ENCODE assay signal across 31 cellular contexts in genomic region chr18:20966795-20967194, GRCh38.
"Had no signal": no experiment of that assay in that cellular context is flagged by ENCODE, and none has a peak within 500 bp of the region (broad histone marks: within the 10 kb centered on the region; RNA-seq: fewer than 3 reads in every experiment).

No MANE protein-coding gene starts in this region.

- H3K27ac Mint-ChIP-seq: mesothelial cell of epicardium, nephron had no signal

- DNase-seq: hippocampal formation; kidney glomerular epithelial cell; left cardiac atrium; left lung; mesendoderm; naive B cell; nucleus accumbens; pancreas; posterior cingulate gyrus; retina; right cardiac atrium; stimulated activated CD4-positive, alpha-beta T cell treated with anti-CD3 and anti-CD28 coated beads, Interleukin-12 subunit alpha, Interleukin-12 subunit beta, amount 100 ng/mL, for 4 hours; stimulated activated CD4-positive, alpha-beta T cell treated with anti-CD3 and anti-CD28 coated beads, Interleukin-15, amount 100 ng/mL, for 24 hours; stimulated activated CD4-positive, alpha-beta T cell treated with anti-CD3 and anti-CD28 coated beads, Interleukin-2, amount 100 ng/mL, for 24 hours; stimulated activated CD4-positive, alpha-beta T cell treated with anti-CD3 and anti-CD28 coated beads, Interleukin-4, amount 100 ng/mL, for 1 hour; stimulated activated naive B cell treated with anti-CD40 and anti-IgM and Interleukin-4, amounts not matched to agents 10 μg/mL and 1 μg/mL and 100 μg/mL, for 72 hours; stimulated activated naive CD8-positive, alpha-beta T cell treated with anti-CD3 and anti-CD28 coated beads, Interleukin-15, Interleukin-2, amounts not matched to agents 100 U/mL and 50 U/mL, for 24 hours; stomach; testis; thyroid gland; transverse colon; upper lobe of left lung had no signal

- H3K27me3 ChIP-seq: left lung, pancreas, stomach, testis, thyroid gland, transverse colon, upper lobe of left lung, vagina had no signal

- H3K9me3 ChIP-seq: left lung, pancreas, prostate gland, stomach, testis, thyroid gland, transverse colon, upper lobe of left lung, vagina had no signal

- H3K4me1 Mint-ChIP-seq: mesothelial cell of epicardium; nephron; neural crest cell; stimulated activated naive B cell treated with anti-CD40 and anti-IgM and Interleukin-4, amounts not matched to agents 10 μg/mL and 1 μg/mL and 100 μg/mL, for 72 hours had no signal

- H3K27me3 Mint-ChIP-seq: naive B cell; stimulated activated naive B cell treated with anti-CD40 and anti-IgM and Interleukin-4, amounts not matched to agents 10 μg/mL and 1 μg/mL and 100 μg/mL, for 72 hours had no signal

- ATAC-seq: left cardiac atrium; left lung; pancreas; right cardiac atrium; sciatic nerve; stimulated activated naive B cell treated with anti-CD40 and anti-IgM and Interleukin-4, amounts not matched to agents 10 μg/mL and 1 μg/mL and 100 μg/mL, for 72 hours; stimulated activated naive CD8-positive, alpha-beta T cell treated with anti-CD3 and anti-CD28 coated beads, Interleukin-15, Interleukin-2, amounts not matched to agents 100 U/mL and 50 U/mL, for 24 hours had no signal

- H3K4me3 Mint-ChIP-seq: mesothelial cell of epicardium; naive B cell; nephron; neural crest cell; stimulated activated naive B cell treated with anti-CD40 and anti-IgM and Interleukin-4, amounts not matched to agents 10 μg/mL and 1 μg/mL and 100 μg/mL, for 72 hours had no signal

- FAIRE-seq: keratinocyte, pancreas had no signal

- H3K4me1 ChIP-seq: left lung, prostate gland, stomach, testis, thyroid gland, transverse colon, upper lobe of left lung, vagina had no signal

- H3K9me3 Mint-ChIP-seq: mesothelial cell of epicardium; naive B cell; nephron; stimulated activated naive B cell treated with anti-CD40 and anti-IgM and Interleukin-4, amounts not matched to agents 10 μg/mL and 1 μg/mL and 100 μg/mL, for 72 hours had no signal

- H3K27ac ChIP-seq: left lung, pancreas, prostate gland, skin epidermis, stomach, testis, thyroid gland, transverse colon, upper lobe of left lung, vagina had no signal

- H3K4me3 ChIP-seq: left lung, lung, pancreas, prostate gland, skin epidermis, stomach, testis, thyroid gland, transverse colon, upper lobe of left lung, vagina had no signal

- H3K36me3 ChIP-seq: prostate gland had no signal
